Comparison of ENCODE assay signal across 8 cellular contexts in the genomic region with DNA sequence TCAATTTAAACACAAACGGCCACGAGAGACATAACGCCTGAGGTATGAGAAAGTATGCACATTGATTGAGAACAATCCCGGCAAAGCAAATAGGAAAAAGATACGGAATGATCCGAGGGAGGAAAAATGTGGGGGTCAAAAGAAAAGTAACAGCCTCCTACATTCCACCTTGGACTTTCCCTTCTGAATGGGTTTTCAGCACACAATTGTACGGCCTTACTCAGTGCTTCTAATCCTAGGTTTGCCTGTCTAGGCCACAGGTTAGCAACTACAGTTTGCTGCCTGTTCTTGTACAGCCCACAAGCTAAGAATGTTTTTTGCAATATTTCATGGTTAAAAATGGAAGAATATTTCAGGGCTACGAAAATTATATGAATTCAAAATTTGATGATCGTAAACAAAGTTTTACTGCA. TPM values are rescaled to one million over a fixed set of nuclear protein-coding genes. Genes with fewer than 3 reads are reported as not detected.
A peak's percentile ranks its signal among the peaks of the same experiment; 100 is the strongest.
DNase-seq lines count a peak whose midpoint lies in the region; ATAC-seq and TF ChIP-seq lines count a peak whose summit lies in the region.

No MANE protein-coding gene starts in this region.

- H2AK5ac ChIP-seq in H9 (ENCODE audit: insufficient read length, low read length): no peak overlapping the region

- no peak for ATAC-seq in HG02973 (IDR thresholded peaks at IDR 0.05; ENCODE audit: unreplicated experiment)

- H3K27ac Mint-ChIP-seq in H9: 0 out of 7 replicates have a peak overlapping the region, but pooled peaks of 1 of the 3 experiments have one; percentile 14
- H3K27ac Mint-ChIP-seq in activated naive CD8-positive, alpha-beta T cell treated with anti-CD3 and anti-CD28 coated beads for 36 hours: no peak overlapping the region

- no peaks in the 10 kb centered on the region for H3K27me3 ChIP-seq in H9 (ENCODE audit: insufficient read depth, low read length)
- H3K27me3 ChIP-seq in right atrium auricular region: no peaks in the 10 kb centered on the region
- H3K27me3 ChIP-seq in Karpas-422 (ENCODE audit: low read length): no peaks in the 10 kb centered on the region

- H3K4me2 ChIP-seq in H9 (ENCODE audit: insufficient read depth, insufficient read length, low read length) (peak overlapping the region; percentile 59), Karpas-422 (ENCODE audit: low read depth, low read length, poor library complexity, severe bottlenecking) (no peak overlapping the region)

- no peak overlapping the region for H3K18ac ChIP-seq in H9 (ENCODE audit: insufficient read length, low read depth, low read length)

- H2BK15ac ChIP-seq in H9 (ENCODE audit: low read depth, low read length): no peak overlapping the region

- peak overlapping the region; percentile 1 for H2AFZ ChIP-seq in H9 (ENCODE audit: low read length)
- H2AFZ ChIP-seq in Karpas-422 (ENCODE audit: low read length): no peak overlapping the region

- H2BK20ac ChIP-seq in H9 (ENCODE audit: low read depth, low read length, poor library complexity, severe bottlenecking): no peak overlapping the region

- peak overlapping the region; percentile 87 to 92 for H3K4me3 Mint-ChIP-seq in H9
- H3K4me3 Mint-ChIP-seq in activated naive CD8-positive, alpha-beta T cell treated with anti-CD3 and anti-CD28 coated beads for 36 hours: peak overlapping the region; percentile 9

- H3K56ac ChIP-seq in H9 (ENCODE audit: insufficient read length, low read depth, low read length): no peak overlapping the region

- no peak overlapping the region for H3K4ac ChIP-seq in H9 (ENCODE audit: low read depth, low read length)

- no peaks in the 10 kb centered on the region for H3K4me1 ChIP-seq in H9 (ENCODE audit: insufficient read depth, low read length)
- H3K4me1 ChIP-seq in right atrium auricular region: peaks cover 0 to 24% of the 10 kb centered on the region in 2 donors
- no peaks in the 10 kb centered on the region for H3K4me1 ChIP-seq in Karpas-422 (ENCODE audit: low read length)

- H4K20me1 ChIP-seq in H9 (ENCODE audit: control insufficient read depth, insufficient read depth, insufficient read length) (no peaks in the 10 kb centered on the region), Karpas-422 (ENCODE audit: insufficient read depth, low read depth, low read length) (no peaks in the 10 kb centered on the region)

- no peak overlapping the region for H4K5ac ChIP-seq in H9 (ENCODE audit: insufficient read length, low read depth, low read length)

- no CpG with 5 or more reads among the region's 9 CpGs for WGBS in H9 (ENCODE audit: extremely low coverage, insufficient read length, low lambda C conversion rate)

- peaks cover 14 to 15% of the 10 kb centered on the region in 2 experiments for H3K4me1 Mint-ChIP-seq in H9
- peaks cover 4% of the 10 kb centered on the region for H3K4me1 Mint-ChIP-seq in activated naive CD8-positive, alpha-beta T cell treated with anti-CD3 and anti-CD28 coated beads for 36 hours

- no peak overlapping the region for H3T11ph ChIP-seq in H9 (ENCODE audit: low read length)

- no peaks in the 10 kb centered on the region for H3K9me3 ChIP-seq in H9 (ENCODE audit: control insufficient read depth, low read depth, low read length)
- peaks cover 0 to 6% of the 10 kb centered on the region in 2 donors for H3K9me3 ChIP-seq in right atrium auricular region
- H3K9me3 ChIP-seq in Karpas-422 (ENCODE audit: low read length): no peaks in the 10 kb centered on the region

- H3K9ac ChIP-seq in H9 (ENCODE audit: extremely low read depth, insufficient read length, low read length): peak overlapping the region; percentile 0
- no peak overlapping the region for H3K9ac ChIP-seq in Karpas-422 (ENCODE audit: low read length)

- H3K36me3 Mint-ChIP-seq in H9 (ENCODE audit: insufficient read depth in 1 of 3, low read depth in 3 of 3): no peaks in the 10 kb centered on the region; a peak in 2 of 7 replicates
- no peaks in the 10 kb centered on the region for H3K36me3 Mint-ChIP-seq in activated naive CD8-positive, alpha-beta T cell treated with anti-CD3 and anti-CD28 coated beads for 36 hours

- H4K8ac ChIP-seq in H9 (replicated peaks; ENCODE audit: insufficient read length, low read depth, low read length): no peak overlapping the region

- H3K14ac ChIP-seq in H9 (ENCODE audit: insufficient read depth, low read length): no peak overlapping the region; the same call in 1 of the 2 replicates

- H3K9me2 ChIP-seq in Karpas-422 (replicated peaks; ENCODE audit: insufficient read depth, low read length): no peaks in the 10 kb centered on the region

- no peaks in the 10 kb centered on the region for H3K79me2 ChIP-seq in H9 (ENCODE audit: insufficient read depth, low read length)
- H3K79me2 ChIP-seq in Karpas-422 (ENCODE audit: low read length): no peaks in the 10 kb centered on the region

- H3K27me3 Mint-ChIP-seq in H9 (ENCODE audit: low read depth): peaks cover 12% of the 10 kb centered on the region
- peaks cover 64% of the 10 kb centered on the region for H3K27me3 Mint-ChIP-seq in activated naive CD8-positive, alpha-beta T cell treated with anti-CD3 and anti-CD28 coated beads for 36 hours

- no peaks in the 10 kb centered on the region for H3K9me3 Mint-ChIP-seq in H9
- H3K9me3 Mint-ChIP-seq in activated naive CD8-positive, alpha-beta T cell treated with anti-CD3 and anti-CD28 coated beads for 36 hours: no peaks in the 10 kb centered on the region

- H4K91ac ChIP-seq in H9 (ENCODE audit: insufficient read length, low read depth, low read length): no peak overlapping the region

- TF ChIP-seq CTCF in H9 (conservative IDR thresholded peaks at IDR 0.05) (no peak), right atrium auricular region (IDR thresholded peaks at IDR 0.05) (no peak), retinal pigment epithelial cell (conservative IDR thresholded peaks at IDR 0.05; ENCODE audit: low read depth, low read length) (no peak)

- H3K4me3 ChIP-seq in right atrium auricular region (peak overlapping the region in 1 of 2 donors; percentile 76), retinal pigment epithelial cell (ENCODE audit: low read length) (peak overlapping the region; percentile 80), Karpas-422 (ENCODE audit: low read length) (no peak overlapping the region)

- no peak overlapping the region for H2BK5ac ChIP-seq in H9 (ENCODE audit: insufficient read length, low read length)

- H2BK120ac ChIP-seq in H9 (ENCODE audit: low read depth, low read length, poor library complexity, severe bottlenecking): no peak overlapping the region

- H3K36me3 ChIP-seq in right atrium auricular region: no peaks in the 10 kb centered on the region
- H3K36me3 ChIP-seq in Karpas-422 (ENCODE audit: insufficient read depth, low read length): no peaks in the 10 kb centered on the region

- H3K23me2 ChIP-seq in H9 (ENCODE audit: insufficient read length, low read depth, low read length, poor library complexity, severe bottlenecking): peaks cover 11% of the 10 kb centered on the region

- DNase-seq in H9 (no peak), right atrium auricular region (ENCODE audit: low spot score) (no peak), retinal pigment epithelial cell (ENCODE audit: low read depth) (no peak), Karpas-422 (no peak), midbrain (lab: John Stamatoyannopoulos, UW) (no peak)
- DNase-seq in activated naive CD8-positive, alpha-beta T cell treated with anti-CD3 and anti-CD28 coated beads for 36 hours: no peak
- no peak for DNase-seq in stimulated activated naive CD4-positive, alpha-beta T cell treated with Interleukin-2 at 50 U/mL for 16 hours (lab: John Stamatoyannopoulos, UW)

- H3K27ac ChIP-seq in H9 (ENCODE audit: insufficient read length, low read depth, low read length) (no peak overlapping the region), right atrium auricular region (peak overlapping the region; percentile 94), Karpas-422 (ENCODE audit: low read length) (no peak overlapping the region)

- no peak overlapping the region for H3K23ac ChIP-seq in H9 (ENCODE audit: insufficient read length, low read depth, low read length)

- H2BK12ac ChIP-seq in H9 (ENCODE audit: insufficient read length, low read depth, low read length): no peak overlapping the region

- H3K79me1 ChIP-seq in H9 (ENCODE audit: insufficient read depth, low read depth, low read length, poor library complexity, severe bottlenecking): no peaks in the 10 kb centered on the region

RNA-seq across cellular contexts. Expression of gene RNF20, which starts 46.2 kb away (rescaled TPM):
- total RNA-seq in H9 (2021) (45.4 and 48.5 TPM in 2 replicates), right atrium auricular region (10 to 100 TPM; 18.0 to 22.7 TPM)
- 10 to 100 TPM; 39.7 to 44.2 TPM for total RNA-seq in activated naive CD8-positive, alpha-beta T cell treated with anti-CD3 and anti-CD28 coated beads for 36 hours
- 12.0 and 17.7 TPM in 2 replicates for total RNA-seq in Karpas-422 (2014; rRNA removed; shearing (Covaris generic); ENCODE audit: low replicate concordance)

RNA-seq across cellular contexts. Expression of gene ALDOB, which starts 51.9 kb away (rescaled TPM):
- not detected in 2 replicates for total RNA-seq in H9 (2021)
- total RNA-seq in activated naive CD8-positive, alpha-beta T cell treated with anti-CD3 and anti-CD28 coated beads for 36 hours: not detected
- total RNA-seq in right atrium auricular region: under 1 TPM; 0.24 to 0.85 TPM
- not detected in 2 replicates for total RNA-seq in Karpas-422 (2014; rRNA removed; shearing (Covaris generic); ENCODE audit: low replicate concordance)

Comparison
In these comparisons a context has a peak if more than half of its experiments do, and no peak if none do; other contexts are left out.
1. H3K27ac ChIP-seq: peak in right atrium auricular region (2 of 2); none in H9 (single experiment) and Karpas-422 (single experiment).